In the genomic region with DNA sequence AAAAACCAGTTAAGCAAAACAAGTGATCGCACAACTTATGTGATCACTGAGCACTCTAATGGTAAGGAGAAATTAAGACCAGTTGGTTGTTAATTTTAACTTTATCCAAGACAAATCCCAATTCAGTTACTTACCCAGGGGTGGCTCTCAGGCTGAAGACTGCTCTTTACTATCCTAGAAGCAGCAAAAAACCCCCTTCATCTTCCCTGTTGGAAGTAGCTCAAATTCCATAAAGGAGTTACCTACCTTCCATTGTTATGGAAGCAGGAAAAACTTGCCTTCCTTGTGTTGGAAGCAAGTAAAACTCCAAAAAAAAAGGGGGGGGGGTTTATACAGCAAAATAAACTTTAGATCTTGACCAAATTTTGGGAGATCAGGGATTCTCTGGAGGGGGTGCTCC, we compare ENCODE assay signal across 27 cellular contexts. TPM values are rescaled to one million over a fixed set of nuclear protein-coding genes. Genes with fewer than 3 reads are reported as not detected.
"Had no signal": no experiment of that assay in that cellular context is flagged by ENCODE, and none has a peak within 500 bp of the region (broad histone marks: within the 10 kb centered on the region; RNA-seq: fewer than 3 reads in every experiment).

No MANE protein-coding gene starts in this region.

- H3K36me3 ChIP-seq: esophagus squamous epithelium, gastrocnemius medialis, prostate gland, spleen, vagina had no signal

- H3K9me3 Mint-ChIP-seq: activated B cell treated with CpG ODN at 0.5 μM for 24 hours; activated naive CD8-positive, alpha-beta T cell treated with anti-CD3 and anti-CD28 coated beads for 36 hours; activated T-cell treated with anti-CD3 and anti-CD28 coated beads, Interleukin-2, amount 50 U/mL, for 4 hours; natural killer cell had no signal

- FAIRE-seq: astrocyte had no signal

- H3K4me3 Mint-ChIP-seq: activated B cell treated with CpG ODN at 0.5 μM for 24 hours; activated CD4-positive, alpha-beta T cell treated with anti-CD3 and anti-CD28 coated beads for 36 hours; activated naive CD8-positive, alpha-beta T cell treated with anti-CD3 and anti-CD28 coated beads for 36 hours; activated T-cell treated with anti-CD3 and anti-CD28 coated beads, Interleukin-2, amount 50 U/mL, for 4 hours; natural killer cell had no signal

- H3K27ac ChIP-seq: coronary artery, esophagus squamous epithelium, gastrocnemius medialis, prostate gland, spleen, testis, vagina had no signal

- H3K4me1 ChIP-seq: prostate gland, testis had no signal

- ATAC-seq: activated CD4-positive, alpha-beta T cell treated with anti-CD3 and anti-CD28 coated beads for 36 hours; activated T-cell treated with anti-CD3 and anti-CD28 coated beads, Interleukin-2, amount 50 U/mL, for 4 hours; gastrocnemius medialis; left ventricle myocardium superior; natural killer cell had no signal

- DNase-seq: activated B cell treated with CpG ODN at 0.5 μM for 24 hours; activated CD4-positive, alpha-beta T cell treated with anti-CD3 and anti-CD28 coated beads for 36 hours; activated CD4-positive, alpha-beta T cell treated with anti-CD3 and anti-CD28 coated beads, Interleukin-2, amount 50 U/mL, for 4 hours; activated CD8-positive, alpha-beta memory T cell treated with anti-CD3 and anti-CD28 coated beads for 24 hours; activated CD8-positive, alpha-beta memory T cell treated with anti-CD3 and anti-CD28 coated beads, Interleukin-2, amount 50 U/mL, for 48 hours; activated naive CD4-positive, alpha-beta T cell treated with Interleukin-2 at 50 U/mL for 16 hours; activated naive CD8-positive, alpha-beta T cell treated with anti-CD3 and anti-CD28 coated beads for 36 hours; activated T-cell treated with anti-CD3 and anti-CD28 coated beads, Interleukin-2, amount 50 U/mL, for 4 hours; central memory CD4-positive, alpha-beta T cell; esophagus squamous epithelium; gastrocnemius medialis; head of caudate nucleus; left ventricle myocardium superior; mammary epithelial cell; midbrain; natural killer cell; spleen; stimulated activated CD4-positive, alpha-beta T cell treated with anti-CD3 and anti-CD28 coated beads, Interleukin-4, amount 100 ng/mL, for 1 hour; stimulated activated naive CD4-positive, alpha-beta T cell; T1000; testis; trophoblast cell had no signal

- H3K4me3 ChIP-seq: coronary artery, esophagus squamous epithelium, gastrocnemius medialis, prostate gland, spleen, testis, vagina had no signal

- H3K36me3 Mint-ChIP-seq: activated naive CD8-positive, alpha-beta T cell treated with anti-CD3 and anti-CD28 coated beads for 36 hours; natural killer cell had no signal

- H3K9me3 ChIP-seq: esophagus squamous epithelium, gastrocnemius medialis, prostate gland, spleen, testis, vagina had no signal

- H3K27me3 ChIP-seq: gastrocnemius medialis, spleen, testis, vagina had no signal

- H3K27me3 Mint-ChIP-seq: activated CD4-positive, alpha-beta T cell treated with anti-CD3 and anti-CD28 coated beads for 36 hours had no signal

- H3K27ac Mint-ChIP-seq: activated B cell treated with CpG ODN at 0.5 μM for 24 hours; activated CD4-positive, alpha-beta T cell treated with anti-CD3 and anti-CD28 coated beads for 36 hours; activated naive CD8-positive, alpha-beta T cell treated with anti-CD3 and anti-CD28 coated beads for 36 hours; natural killer cell had no signal

RNA-seq across cellular contexts. Expression of a gene that starts 29.5 kb away (rescaled TPM):
- total RNA-seq: activated B cell treated with CpG ODN at 0.5 μM for 24 hours; activated CD4-positive, alpha-beta T cell treated with anti-CD3 and anti-CD28 coated beads for 36 hours; activated naive CD8-positive, alpha-beta T cell treated with anti-CD3 and anti-CD28 coated beads for 36 hours; activated T-cell treated with anti-CD3 and anti-CD28 coated beads, Interleukin-2, amount 50 U/mL, for 4 hours; astrocyte; esophagus squamous epithelium; gastrocnemius medialis; left ventricle myocardium superior; mammary epithelial cell; natural killer cell; osteocyte; prostate gland; spleen; vagina had no signal
- polyA plus RNA-seq: mammary epithelial cell, spleen had no signal

RNA-seq across cellular contexts. Expression of a gene that starts 50.5 kb away (rescaled TPM):
- total RNA-seq: activated B cell treated with CpG ODN at 0.5 μM for 24 hours; activated CD4-positive, alpha-beta T cell treated with anti-CD3 and anti-CD28 coated beads for 36 hours; activated naive CD8-positive, alpha-beta T cell treated with anti-CD3 and anti-CD28 coated beads for 36 hours; activated T-cell treated with anti-CD3 and anti-CD28 coated beads, Interleukin-2, amount 50 U/mL, for 4 hours; gastrocnemius medialis; left ventricle myocardium superior; osteocyte had no signal
